In the genomic region with DNA sequence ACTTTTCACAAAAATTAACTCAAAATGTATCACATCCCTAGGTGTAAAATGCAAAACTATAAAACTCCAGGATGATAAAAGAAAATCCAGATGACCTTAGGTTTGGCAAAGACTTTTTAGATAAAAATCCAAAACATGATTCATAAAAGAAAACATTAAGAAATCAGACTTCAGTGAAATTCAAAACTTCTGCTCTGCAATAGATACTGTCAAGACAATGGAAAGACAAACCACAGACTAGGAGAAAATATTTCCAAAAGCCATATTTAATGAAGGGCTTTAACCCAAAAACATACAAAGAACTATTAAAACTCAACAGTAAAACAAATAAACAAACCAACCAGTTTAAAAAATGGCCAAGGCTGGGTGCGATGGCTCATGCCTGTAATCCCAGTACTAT, we compare ENCODE assay signal across 23 cellular contexts.
"Had no signal": no experiment of that assay in that cellular context is flagged by ENCODE, and none has a peak within 500 bp of the region (broad histone marks: within the 10 kb centered on the region; RNA-seq: fewer than 3 reads in every experiment).

No MANE protein-coding gene starts in this region.

- DNase-seq: activated CD4-positive, alpha-beta T cell treated with anti-CD3 and anti-CD28 coated beads for 4 hours; activated CD4-positive, alpha-beta T cell treated with anti-CD3 and anti-CD28 coated beads, Interleukin-2, amount 50 U/mL, for 4 hours; activated CD8-positive, alpha-beta memory T cell treated with anti-CD3 and anti-CD28 coated beads, Interleukin-2, amount 50 U/mL, for 48 hours; activated CD8-positive, alpha-beta T cell treated with anti-CD3 and anti-CD28 coated beads, Interleukin-2, amount 10 ng/mL, durations not matched to agents 7 days and 5 days; activated effector memory CD4-positive, alpha-beta T cell treated with anti-CD3 and anti-CD28 coated beads, Interleukin-2, amount 50 U/mL, for 16 hours; activated naive CD4-positive, alpha-beta T cell treated with Interleukin-2 at 50 U/mL for 16 hours; activated naive CD8-positive, alpha-beta T cell treated with anti-CD3 and anti-CD28 coated beads, Interleukin-2, amount 50 U/mL, for 24 hours; activated T-cell treated with anti-CD3 and anti-CD28 coated beads, Interleukin-2, amount 50 U/mL, for 1 hour; anterior cingulate cortex; Kasumi-1; KBM-7; NCI-H1092; NCI-H1417; NCI-H2029; NCI-H2107; NCI-H2171 treated with DMSO at 0.1 percent for 48 hours; NCI-H226; NCI-H526; NCI-H82; SIG-M5; T-helper 1 cell; WERI-Rb-1 had no signal

- H3K36me3 ChIP-seq: WERI-Rb-1 had no signal

- H3K4me1 Mint-ChIP-seq: activated naive CD8-positive, alpha-beta T cell treated with anti-CD3 and anti-CD28 coated beads, Interleukin-2, amount 50 U/mL, for 24 hours had no signal

- H3K27ac ChIP-seq: WERI-Rb-1 had no signal

- H3K27ac Mint-ChIP-seq: activated CD8-positive, alpha-beta T cell treated with anti-CD3 and anti-CD28 coated beads, Interleukin-2, amount 10 ng/mL, durations not matched to agents 7 days and 5 days; activated naive CD4-positive, alpha-beta T cell treated with anti-CD3 and anti-CD28 coated beads, Interleukin-2, amount 50 U/mL, for 72 hours; activated naive CD8-positive, alpha-beta T cell treated with anti-CD3 and anti-CD28 coated beads, Interleukin-2, amount 50 U/mL, for 24 hours had no signal

- H3K9me3 Mint-ChIP-seq: activated naive CD4-positive, alpha-beta T cell treated with anti-CD3 and anti-CD28 coated beads, Interleukin-2, amount 50 U/mL, for 72 hours; activated naive CD8-positive, alpha-beta T cell treated with anti-CD3 and anti-CD28 coated beads, Interleukin-2, amount 50 U/mL, for 24 hours had no signal

- H3K36me3 Mint-ChIP-seq: activated naive CD4-positive, alpha-beta T cell treated with anti-CD3 and anti-CD28 coated beads, Interleukin-2, amount 50 U/mL, for 72 hours had no signal

- H3K4me3 Mint-ChIP-seq: activated CD8-positive, alpha-beta T cell treated with anti-CD3 and anti-CD28 coated beads, Interleukin-2, amount 10 ng/mL, durations not matched to agents 7 days and 5 days; activated naive CD8-positive, alpha-beta T cell treated with anti-CD3 and anti-CD28 coated beads, Interleukin-2, amount 50 U/mL, for 24 hours had no signal
